8 cellular contexts compared by ENCODE assay signal in genomic region chr2:207625014-207625755, GRCh38. TPM values are rescaled to one million over a fixed set of nuclear protein-coding genes. Genes with fewer than 3 reads are reported as not detected.
DNase-seq lines count a peak whose midpoint lies in the region; TF ChIP-seq lines count a peak whose summit lies in the region.

Gene METTL21A, minus strand, starts transcription at chr2:207625394. Its CDS starts 1,019 bp downstream, at chr2:207624375.

- H3K27me3 Mint-ChIP-seq in neural progenitor cell (ENCODE audit: insufficient read depth, low read depth), result peaks cover 5% of the 10 kb centered on the region

- H3K36me3 ChIP-seq in HAP-1 (replicated peaks) (peaks cover 26% of the 10 kb centered on the region), MG63 (peaks cover 18% of the 10 kb centered on the region), neural progenitor cell (peaks cover 10% of the 10 kb centered on the region), subcutaneous abdominal adipose tissue (ENCODE audit: control insufficient read depth in 5 of 5, insufficient read depth in 5 of 5, low read length in 5 of 5) (peaks cover 0 to 12% (median 3%) of the 10 kb centered on the region in 5 donors)

- H3K27ac ChIP-seq in neural progenitor cell (peak within 1 kb of the TSS; percentile 36), subcutaneous abdominal adipose tissue (ENCODE audit: low read depth, low read length) (peak within 1 kb of the TSS; percentile 92)

- H3K9ac ChIP-seq in neural progenitor cell (peak within 1 kb of the TSS; percentile 34), subcutaneous abdominal adipose tissue (ENCODE audit: low read length in 5 of 5) (peak within 1 kb of the TSS; percentile 81 to 92 (median 90))

- H3K4me3 ChIP-seq in HAP-1 (peak within 1 kb of the TSS; percentile 93), MG63 (peak within 1 kb of the TSS; percentile 95), foreskin fibroblast (ENCODE audit: low read depth in 1 of 2, low read length in 2 of 2) (peak within 1 kb of the TSS; percentile 80 to 95), neural progenitor cell (peak within 1 kb of the TSS; percentile 93), subcutaneous abdominal adipose tissue (ENCODE audit: low read depth in 1 of 5, low read length in 5 of 5) (peak within 1 kb of the TSS; percentile 81 to 96 (median 94))

- H3K4me1 ChIP-seq in HAP-1, result peaks cover 7% of the 10 kb centered on the region; the same call in 1 of the 2 replicates
- peaks cover 6% of the 10 kb centered on the region for H3K4me1 ChIP-seq in neural progenitor cell
- peaks cover 3 to 29% (median 21%) of the 10 kb centered on the region in 5 donors for H3K4me1 ChIP-seq in subcutaneous abdominal adipose tissue (ENCODE audit: control insufficient read depth in 5 of 5, insufficient read depth in 5 of 5, low read length in 5 of 5)

- peaks cover 17% of the 10 kb centered on the region for H3K36me3 Mint-ChIP-seq in neural progenitor cell

- H3F3A ChIP-seq in neural progenitor cell (ENCODE audit: low read depth), result peaks cover 34% of the 10 kb centered on the region

- DNase-seq in GF-D8 (lab: John Stamatoyannopoulos, UW) (peak; percentile 88), HAP-1 (ENCODE audit: low spot score in 2 of 2) (peak; percentile 83 to 92), MG63 (peak; percentile 88), SIG-M5 (lab: John Stamatoyannopoulos, UW) (peak; percentile 77), activated gamma-delta T cell (lab: John Stamatoyannopoulos, UW) (peak; percentile 94), foreskin fibroblast (peak; percentile 86 to 96), neural progenitor cell (ENCODE audit: low spot score) (peak; percentile 80)

- H3K4me2 ChIP-seq in neural progenitor cell, result peak within 1 kb of the TSS; percentile 83

- peak within 1 kb of the TSS; percentile 74 for H3K27ac Mint-ChIP-seq in neural progenitor cell

- peak within 1 kb of the TSS; percentile 98 for H3K4me3 Mint-ChIP-seq in neural progenitor cell

- peaks cover 16% of the 10 kb centered on the region for H3K4me1 Mint-ChIP-seq in neural progenitor cell

- H3K79me2 ChIP-seq in neural progenitor cell (ENCODE audit: low read depth), result peaks cover 20% of the 10 kb centered on the region

- no peaks in the 10 kb centered on the region for H4K20me1 ChIP-seq in neural progenitor cell (ENCODE audit: low read depth)

- in situ Hi-C loops in HAP-1 (cut with MboI; ENCODE audit: low sequenced_read_pairs), result no loop called here

- H3K9me3 ChIP-seq in HAP-1 (no peaks in the 10 kb centered on the region), MG63 (no peaks in the 10 kb centered on the region), neural progenitor cell (ENCODE audit: low read depth) (no peaks in the 10 kb centered on the region), subcutaneous abdominal adipose tissue (ENCODE audit: control insufficient read depth in 5 of 5, low read length in 5 of 5) (no peaks in the 10 kb centered on the region)

- no peaks in the 10 kb centered on the region for H3K9me3 Mint-ChIP-seq in neural progenitor cell

- no peaks in the 10 kb centered on the region for H3K27me3 ChIP-seq in HAP-1 (ENCODE audit: low read depth)
- H3K27me3 ChIP-seq in MG63, result no peaks in the 10 kb centered on the region
- H3K27me3 ChIP-seq in neural progenitor cell, result peaks cover 10% of the 10 kb centered on the region
- no peaks in the 10 kb centered on the region for H3K27me3 ChIP-seq in subcutaneous abdominal adipose tissue (ENCODE audit: control insufficient read depth in 5 of 5, insufficient read depth in 4 of 5, low read length in 5 of 5)

- H2AFZ ChIP-seq in neural progenitor cell (replicated peaks), result peak within 1 kb of the TSS; percentile 93

- peak; percentile 47 for TF ChIP-seq CTCF in foreskin fibroblast (IDR thresholded peaks at IDR 0.05; ENCODE audit: low read depth, low read length)
- peak; percentile 43 for TF ChIP-seq CTCF in neural progenitor cell (IDR thresholded peaks at IDR 0.05)

RNA-seq across cellular contexts. Expression of gene METTL21A, which starts in this region (rescaled TPM):
- 35.5 and 48.6 TPM in 2 replicates for total RNA-seq in MG63 (2014; rRNA removed; shearing (Covaris generic); ENCODE audit: low replicate concordance)
- 43.3 and 65.2 TPM in 2 replicates for total RNA-seq in neural progenitor cell (ENCODE audit: low replicate concordance)

Comparison
In these comparisons a context has a peak if more than half of its experiments do, and no peak if none do; other contexts are left out.
1. Peak in every context shown above with its lines: DNase-seq, H3K4me3 ChIP-seq and H3K27ac ChIP-seq.